In the genomic region with DNA sequence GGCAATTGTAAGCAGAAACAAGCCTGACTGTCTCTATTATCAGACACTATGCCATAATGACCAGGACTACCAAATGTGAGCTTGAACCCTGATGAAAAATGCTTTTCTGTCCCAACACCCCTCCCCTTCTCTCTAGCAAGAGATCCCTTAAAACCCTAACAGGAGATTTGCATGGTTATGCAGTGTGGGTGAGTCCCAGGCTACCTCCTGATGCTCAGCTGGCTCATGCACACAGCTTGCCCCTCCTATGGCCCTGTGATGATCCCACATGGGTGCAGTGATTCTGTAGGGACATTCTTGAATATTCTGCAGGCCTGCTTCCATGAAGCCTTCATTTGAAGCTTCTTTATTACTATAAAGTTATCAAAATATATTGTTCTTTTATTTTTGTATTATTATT, we compare ENCODE assay signal across 35 cellular contexts.
DNase-seq lines count a peak whose midpoint lies in the region; ATAC-seq and TF ChIP-seq lines count a peak whose summit lies in the region.
"Had no signal": no experiment of that assay in that cellular context is flagged by ENCODE, and none has a peak within 500 bp of the region (broad histone marks: within the 10 kb centered on the region; RNA-seq: fewer than 3 reads in every experiment).

No MANE protein-coding gene starts in this region.

- TF ChIP-seq CTCF in GM23338 (conservative IDR thresholded peaks at IDR 0.05; ENCODE audit: low read depth in 2 of 2) (no peak), WTC11 (IDR thresholded peaks at IDR 0.05) (no peak)

- POLR2A ChIA-PET in WTC11 (lab: Charles Lee): interaction anchor here (0.6 kb wide), 1 partner anchor 195 kb away, joined by 3 read pairs; no protein-coding TSS in a partner anchor

- H3K36me3 Mint-ChIP-seq in GM23338 (ENCODE audit: low read depth): no peaks in the 10 kb centered on the region
- H3K36me3 Mint-ChIP-seq in WTC11: no peaks in the 10 kb centered on the region
- H3K36me3 Mint-ChIP-seq: CD14-positive monocyte; CD4-positive, alpha-beta memory T cell; CD4-positive, CD25-positive, alpha-beta regulatory T cell; CD8-positive, alpha-beta T cell had no signal

- H3K27ac Mint-ChIP-seq in GM23338 (no peak overlapping the region), WTC11 (no peak overlapping the region)
- H3K27ac Mint-ChIP-seq: B cell; CD14-positive monocyte; CD4-positive, alpha-beta memory T cell; CD4-positive, alpha-beta T cell; CD4-positive, CD25-positive, alpha-beta regulatory T cell; CD8-positive, alpha-beta memory T cell; CD8-positive, alpha-beta T cell had no signal

- H3K4me1 Mint-ChIP-seq in GM23338 (peaks cover 11% of the 10 kb centered on the region), WTC11 (peaks cover 23% of the 10 kb centered on the region)
- H3K4me1 Mint-ChIP-seq: B cell; CD14-positive monocyte; CD4-positive, alpha-beta memory T cell; CD4-positive, CD25-positive, alpha-beta regulatory T cell; CD8-positive, alpha-beta memory T cell had no signal

- H3K4me3 Mint-ChIP-seq in GM23338 (no peak overlapping the region), WTC11 (no peak overlapping the region)
- H3K4me3 Mint-ChIP-seq: B cell; CD14-positive monocyte; CD4-positive, alpha-beta memory T cell; CD4-positive, alpha-beta T cell; CD4-positive, CD25-positive, alpha-beta regulatory T cell; CD8-positive, alpha-beta memory T cell; CD8-positive, alpha-beta T cell had no signal

- no peaks in the 10 kb centered on the region for H3K79me2 ChIP-seq in GM23338 (replicated peaks; ENCODE audit: insufficient read depth)

- CTCF ChIA-PET in WTC11 (lab: Charles Lee): no interaction called here

- DNase-seq in GM23338 (ENCODE audit: low spot score) (no peak), H7 (peak; percentile 12), WTC11 (ENCODE audit: low spot score) (no peak), iPS-NIHi7 (ENCODE audit: extremely low spot score) (peak; percentile 16), NCI-H2107 (lab: John Stamatoyannopoulos, UW) (no peak), NOMO-1 treated with dmso at 0.1 percent for 144 hours (lab: John Stamatoyannopoulos, UW; ENCODE audit: unreplicated experiment) (no peak)
- DNase-seq: 8988T; ACHN; AML-193; BE2C; C1 segment of cervical spinal cord; Caco-2; Calu3; CD4-positive, alpha-beta memory T cell; CD4-positive, alpha-beta T cell; CD4-positive, CD25-positive, alpha-beta regulatory T cell; CD8-positive, alpha-beta memory T cell; CD8-positive, alpha-beta T cell; COR-L47; DMS 273 treated with DMSO at 0.1 percent for 48 hours; DMS153; DMS53; DMS79; DMS79 treated with DMSO at 0.1 percent for 48 hours; DND-41; EL had no signal

- H3K27me3 ChIP-seq in GM23338 (ENCODE audit: insufficient read depth) (no peaks in the 10 kb centered on the region), H7 (ENCODE audit: control insufficient read depth, insufficient read depth, low read length) (no peaks in the 10 kb centered on the region)
- H3K27me3 ChIP-seq: BE2C; BLaER1; BLaER1 treated with 17β-estradiol and CSF1 and Interleukin-3, amounts not matched to agents 10 nM and 100 nM had no signal

- no peak overlapping the region for H3K4me2 ChIP-seq in GM23338
- H3K4me2 ChIP-seq: A549; BLaER1; BLaER1 treated with 17β-estradiol and CSF1 and Interleukin-3, amounts not matched to agents 10 nM and 100 nM had no signal

- H3K27me3 Mint-ChIP-seq in GM23338 (ENCODE audit: insufficient read depth, low read depth, poor library complexity) (peaks cover 2% of the 10 kb centered on the region), WTC11 (ENCODE audit: low read depth) (no peaks in the 10 kb centered on the region)
- H3K27me3 Mint-ChIP-seq: B cell; CD4-positive, alpha-beta memory T cell; CD4-positive, alpha-beta T cell; CD4-positive, CD25-positive, alpha-beta regulatory T cell; CD8-positive, alpha-beta memory T cell had no signal

- ATAC-seq in GM23338 (peak; percentile 73), WTC11 (peak; percentile 68), GM21423 (IDR thresholded peaks at IDR 0.05; ENCODE audit: unreplicated experiment) (no peak), GM18498 (IDR thresholded peaks at IDR 0.05; ENCODE audit: unreplicated experiment) (no peak)
- ATAC-seq: A549; CD8-positive, alpha-beta T cell had no signal

- H3K4me3 ChIP-seq in GM23338: no peak overlapping the region
- H3K4me3 ChIP-seq in H7 (ENCODE audit: insufficient read depth, low read depth, low read length): no peak overlapping the region
- H3K4me3 ChIP-seq: A549; BLaER1; BLaER1 treated with 17β-estradiol and CSF1 and Interleukin-3, amounts not matched to agents 10 nM and 100 nM had no signal

- H3F3A ChIP-seq in GM23338 (replicated peaks; ENCODE audit: low read depth): no peaks in the 10 kb centered on the region

- H3K4me1 ChIP-seq in GM23338 (ENCODE audit: insufficient read depth): peaks cover 3% of the 10 kb centered on the region; the same call in 1 of the 2 replicates
- H3K4me1 ChIP-seq: A549, BE2C, BLaER1, Caco-2 had no signal

- H2AFZ ChIP-seq in GM23338: no peak overlapping the region

- H3K9me2 ChIP-seq in GM23338 (ENCODE audit: insufficient read depth): peaks cover 18% of the 10 kb centered on the region; the same call in 1 of the 2 replicates

- no peaks in the 10 kb centered on the region; the same call in 1 of the 2 replicates for H4K20me1 ChIP-seq in GM23338 (replicated peaks; ENCODE audit: insufficient read depth)
- H4K20me1 ChIP-seq: BLaER1; BLaER1 treated with 17β-estradiol and CSF1 and Interleukin-3, amounts not matched to agents 10 nM and 100 nM had no signal

- no peak overlapping the region for H3K27ac ChIP-seq in GM23338 (ENCODE audit: low read depth)
- H3K27ac ChIP-seq: 22Rv1; A549; BLaER1; BLaER1 treated with 17β-estradiol and CSF1 and Interleukin-3, amounts not matched to agents 10 nM and 100 nM; C4-2B had no signal

- H3K9me3 Mint-ChIP-seq in GM23338: no peaks in the 10 kb centered on the region
- peaks cover 9% of the 10 kb centered on the region for H3K9me3 Mint-ChIP-seq in WTC11

- H3K36me3 ChIP-seq in GM23338 (ENCODE audit: insufficient read depth): no peaks in the 10 kb centered on the region
- H3K36me3 ChIP-seq in H7 (replicated peaks; ENCODE audit: control insufficient read depth, insufficient read depth, low read length): no peaks in the 10 kb centered on the region
- H3K36me3 ChIP-seq: BE2C; BLaER1; BLaER1 treated with 17β-estradiol and CSF1 and Interleukin-3, amounts not matched to agents 10 nM and 100 nM had no signal

TF ChIP-seq in GM23338, 12 proteins besides CTCF, POLR2A, EP300 and RAD21 (continues in another document):
- no peak for TF ChIP-seq EZH2phosphoT487 (IDR thresholded peaks at IDR 0.05; ENCODE audit: unreplicated experiment)
- TF ChIP-seq, protein P1, sequence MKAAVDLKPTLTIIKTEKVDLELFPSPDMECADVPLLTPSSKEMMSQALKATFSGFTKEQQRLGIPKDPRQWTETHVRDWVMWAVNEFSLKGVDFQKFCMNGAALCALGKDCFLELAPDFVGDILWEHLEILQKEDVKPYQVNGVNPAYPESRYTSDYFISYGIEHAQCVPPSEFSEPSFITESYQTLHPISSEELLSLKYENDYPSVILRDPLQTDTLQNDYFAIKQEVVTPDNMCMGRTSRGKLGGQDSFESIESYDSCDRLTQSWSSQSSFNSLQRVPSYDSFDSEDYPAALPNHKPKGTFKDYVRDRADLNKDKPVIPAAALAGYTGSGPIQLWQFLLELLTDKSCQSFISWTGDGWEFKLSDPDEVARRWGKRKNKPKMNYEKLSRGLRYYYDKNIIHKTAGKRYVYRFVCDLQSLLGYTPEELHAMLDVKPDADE (IDR thresholded peaks at IDR 0.05): no peak

TF ChIP-seq in WTC11, 78 proteins besides CTCF, POLR2A, EP300 and RAD21:
- TF ChIP-seq, protein P2, sequence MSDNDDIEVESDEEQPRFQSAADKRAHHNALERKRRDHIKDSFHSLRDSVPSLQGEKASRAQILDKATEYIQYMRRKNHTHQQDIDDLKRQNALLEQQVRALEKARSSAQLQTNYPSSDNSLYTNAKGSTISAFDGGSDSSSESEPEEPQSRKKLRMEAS (CRISPR knock-in tag; IDR thresholded peaks at IDR 0.05): no peak
- TF ChIP-seq SP1 (CRISPR knock-in tag; conservative IDR thresholded peaks at IDR 0.05) (no peak), ESRRA (CRISPR knock-in tag; IDR thresholded peaks at IDR 0.05; ENCODE audit: borderline replicate concordance) (no peak), ATF1 (CRISPR knock-in tag; IDR thresholded peaks at IDR 0.05) (no peak), FOXK1 (CRISPR knock-in tag; IDR thresholded peaks at IDR 0.05) (no peak), NR1H2 (CRISPR knock-in tag; IDR thresholded peaks at IDR 0.05) (no peak), ZNF263 (CRISPR knock-in tag; IDR thresholded peaks at IDR 0.05; ENCODE audit: low read depth) (no peak), MYBL2 (CRISPR knock-in tag; IDR thresholded peaks at IDR 0.05) (no peak)
- TF ChIP-seq, protein P3, sequence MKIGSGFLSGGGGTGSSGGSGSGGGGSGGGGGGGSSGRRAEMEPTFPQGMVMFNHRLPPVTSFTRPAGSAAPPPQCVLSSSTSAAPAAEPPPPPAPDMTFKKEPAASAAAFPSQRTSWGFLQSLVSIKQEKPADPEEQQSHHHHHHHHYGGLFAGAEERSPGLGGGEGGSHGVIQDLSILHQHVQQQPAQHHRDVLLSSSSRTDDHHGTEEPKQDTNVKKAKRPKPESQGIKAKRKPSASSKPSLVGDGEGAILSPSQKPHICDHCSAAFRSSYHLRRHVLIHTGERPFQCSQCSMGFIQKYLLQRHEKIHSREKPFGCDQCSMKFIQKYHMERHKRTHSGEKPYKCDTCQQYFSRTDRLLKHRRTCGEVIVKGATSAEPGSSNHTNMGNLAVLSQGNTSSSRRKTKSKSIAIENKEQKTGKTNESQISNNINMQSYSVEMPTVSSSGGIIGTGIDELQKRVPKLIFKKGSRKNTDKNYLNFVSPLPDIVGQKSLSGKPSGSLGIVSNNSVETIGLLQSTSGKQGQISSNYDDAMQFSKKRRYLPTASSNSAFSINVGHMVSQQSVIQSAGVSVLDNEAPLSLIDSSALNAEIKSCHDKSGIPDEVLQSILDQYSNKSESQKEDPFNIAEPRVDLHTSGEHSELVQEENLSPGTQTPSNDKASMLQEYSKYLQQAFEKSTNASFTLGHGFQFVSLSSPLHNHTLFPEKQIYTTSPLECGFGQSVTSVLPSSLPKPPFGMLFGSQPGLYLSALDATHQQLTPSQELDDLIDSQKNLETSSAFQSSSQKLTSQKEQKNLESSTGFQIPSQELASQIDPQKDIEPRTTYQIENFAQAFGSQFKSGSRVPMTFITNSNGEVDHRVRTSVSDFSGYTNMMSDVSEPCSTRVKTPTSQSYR (CRISPR knock-in tag; IDR thresholded peaks at IDR 0.05): no peak

Comparison
In these comparisons a context has a peak if more than half of its experiments do, and no peak if none do; other contexts are left out.
1. ATAC-seq: peak in GM23338 (single experiment) and WTC11 (single experiment); none in GM21423 (single experiment) and GM18498 (single experiment).
2. DNase-seq: peak in H7 (single experiment) and iPS-NIHi7 (single experiment); none in GM23338 (single experiment), WTC11 (single experiment), NCI-H2107 (single experiment) and NOMO-1 treated with dmso at 0.1 percent for 144 hours (single experiment).